ENCODE assay signal across 9 cellular contexts in the genomic region with DNA sequence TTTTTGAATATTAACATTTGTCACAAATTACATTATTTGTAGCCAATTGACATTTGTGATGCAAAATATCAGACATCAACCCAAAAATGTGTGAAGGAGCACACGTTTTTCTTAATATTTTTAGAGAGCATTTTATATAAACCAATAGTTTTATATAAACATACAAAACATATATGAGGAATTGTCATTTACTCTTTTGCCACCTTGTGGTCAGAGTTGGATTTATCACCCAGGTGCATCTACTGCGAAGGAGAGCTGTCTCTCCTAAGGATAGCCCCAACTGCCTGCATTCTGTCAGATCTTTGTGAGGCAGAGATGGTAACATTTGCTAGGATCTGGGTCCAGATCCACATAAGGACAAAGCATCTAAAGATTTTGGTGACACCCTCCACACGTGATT. TPM values are rescaled to one million over a fixed set of nuclear protein-coding genes. Genes with fewer than 3 reads are reported as not detected.
DNase-seq lines count a peak whose midpoint lies in the region; ATAC-seq, FAIRE-seq and TF ChIP-seq lines count a peak whose summit lies in the region.
"Had no signal": no experiment of that assay in that cellular context is flagged by ENCODE, and none has a peak within 500 bp of the region (broad histone marks: within the 10 kb centered on the region; RNA-seq: fewer than 3 reads in every experiment).

No MANE protein-coding gene starts in this region.

- no peaks in the 10 kb centered on the region for H3K9me2 ChIP-seq in DOHH2 (replicated peaks; ENCODE audit: control insufficient read depth, low read length)

- H3K4me3 Mint-ChIP-seq in astrocyte (ENCODE audit: unreplicated experiment): no peak overlapping the region

- H2AFZ ChIP-seq in astrocyte (ENCODE audit: low read depth, low read length): no peak overlapping the region

- no peak overlapping the region for H3K9ac ChIP-seq in astrocyte (ENCODE audit: low read length)

- POLR2A ChIA-PET in AG04450 (lab: Yijun Ruan, JAX): no interaction called here

- CTCF ChIA-PET in AG04450 (lab: Charles Lee): interaction anchor here (0.7 to 1.4 kb wide), 7 partner anchors 21 to 1177 kb away, joined by 3 to 7 read pairs (median 4); no protein-coding TSS in a partner anchor

- no peaks in the 10 kb centered on the region for H3K9me3 ChIP-seq in AG04450 (ENCODE audit: control insufficient read depth, insufficient read depth, low read length)
- no peaks in the 10 kb centered on the region for H3K9me3 ChIP-seq in DOHH2 (ENCODE audit: control insufficient read depth, insufficient read depth, low read length)
- H3K9me3 ChIP-seq in astrocyte (ENCODE audit: insufficient read depth, low read depth, low read length): no peaks in the 10 kb centered on the region
- H3K9me3 ChIP-seq in lower lobe of right lung: no peaks in the 10 kb centered on the region
- no peaks in the 10 kb centered on the region for H3K9me3 ChIP-seq in ascending aorta

- no peak overlapping the region for H3K4me2 ChIP-seq in DOHH2 (ENCODE audit: low read length)
- no peak overlapping the region for H3K4me2 ChIP-seq in astrocyte (ENCODE audit: low read length)

- no peak for FAIRE-seq in astrocyte (lab: Jason Lieb, UNC)

- H3K36me3 ChIP-seq in DOHH2 (ENCODE audit: control insufficient read depth, low read length) (no peaks in the 10 kb centered on the region), astrocyte (ENCODE audit: insufficient read depth, low read length) (no peaks in the 10 kb centered on the region), lower lobe of right lung (no peaks in the 10 kb centered on the region), ascending aorta (no peaks in the 10 kb centered on the region)

- TF ChIP-seq CTCF in AG04450 (IDR thresholded peaks at IDR 0.05; ENCODE audit: low read depth, low read length) (peak; percentile 42), DOHH2 (IDR thresholded peaks at IDR 0.05; ENCODE audit: low read depth, low read length, poor library complexity, severe bottlenecking) (peak; percentile 37), astrocyte (IDR thresholded peaks at IDR 0.05; ENCODE audit: insufficient read depth, low read depth, low read length) (peak; percentile 36), lower lobe of right lung (IDR thresholded peaks at IDR 0.05) (peak; percentile 40), ascending aorta (IDR thresholded peaks at IDR 0.05) (peak in 1 of 3 experiments; percentile 42)

- H4K20me1 ChIP-seq in DOHH2 (ENCODE audit: control insufficient read depth, insufficient read depth, low read depth, low read length) (no peaks in the 10 kb centered on the region), astrocyte (ENCODE audit: insufficient read depth, low read length) (no peaks in the 10 kb centered on the region)

- H3K27ac Mint-ChIP-seq in astrocyte (ENCODE audit: unreplicated experiment): no peak overlapping the region

- no peaks in the 10 kb centered on the region for H3K27me3 Mint-ChIP-seq in astrocyte (ENCODE audit: low read depth, unreplicated experiment)

- no peaks in the 10 kb centered on the region for H3K9me3 Mint-ChIP-seq in astrocyte (ENCODE audit: unreplicated experiment)

- H3F3A ChIP-seq in DOHH2 (ENCODE audit: control insufficient read depth, insufficient read depth): no peaks in the 10 kb centered on the region

- ATAC-seq in lower lobe of right lung: no peak
- ATAC-seq in HG03378 (IDR thresholded peaks at IDR 0.05; ENCODE audit: unreplicated experiment): no peak
- no peak for ATAC-seq in GM18907 (IDR thresholded peaks at IDR 0.05; ENCODE audit: unreplicated experiment)

- H3K4me1 ChIP-seq in DOHH2 (ENCODE audit: control insufficient read depth, low read length) (peaks cover 5% of the 10 kb centered on the region), astrocyte (ENCODE audit: insufficient read depth, low read length) (peaks cover 3% of the 10 kb centered on the region), lower lobe of right lung (peaks cover 20% of the 10 kb centered on the region), ascending aorta (no peaks in the 10 kb centered on the region)

- H3K27me3 ChIP-seq in AG04450 (ENCODE audit: control insufficient read depth, insufficient read depth, low read length): peaks cover 2% of the 10 kb centered on the region
- no peaks in the 10 kb centered on the region for H3K27me3 ChIP-seq in DOHH2 (ENCODE audit: control insufficient read depth, low read length)
- no peaks in the 10 kb centered on the region for H3K27me3 ChIP-seq in astrocyte (ENCODE audit: insufficient read depth, low read length)
- no peaks in the 10 kb centered on the region for H3K27me3 ChIP-seq in lower lobe of right lung (ENCODE audit: low read depth)
- H3K27me3 ChIP-seq in ascending aorta: no peaks in the 10 kb centered on the region

- DNase-seq in AG04450 (ENCODE audit: low read depth, low spot score) (no peak), NCI-H1092 treated with DMSO at 0.1 percent for 48 hours (lab: John Stamatoyannopoulos, UW) (peak; percentile 51), astrocyte (ENCODE audit: low read depth) (no peak), lower lobe of right lung (no peak), ascending aorta (ENCODE audit: low spot score in 2 of 2) (no peak)

- H3K4me3 ChIP-seq in AG04450 (ENCODE audit: low read depth, low read length) (no peak overlapping the region), DOHH2 (ENCODE audit: low read length) (no peak overlapping the region), astrocyte (ENCODE audit: insufficient read depth, low read depth, low read length) (no peak overlapping the region), lower lobe of right lung (no peak overlapping the region), ascending aorta (no peak overlapping the region)

- H3K27ac ChIP-seq in AG04450 (ENCODE audit: low read depth, low read length) (no peak overlapping the region), DOHH2 (ENCODE audit: low read depth, low read length) (no peak overlapping the region), astrocyte (ENCODE audit: low read depth, low read length) (no peak overlapping the region), lower lobe of right lung (no peak overlapping the region), ascending aorta (no peak overlapping the region)

- intact Hi-C loops in lower lobe of right lung (cut with DNase I): no loop called here
- intact Hi-C loops in ascending aorta (cut with DNase I): no loop called here

- no peaks in the 10 kb centered on the region for H3K36me3 Mint-ChIP-seq in astrocyte (ENCODE audit: low read depth, unreplicated experiment)

- H3K79me2 ChIP-seq in DOHH2 (ENCODE audit: control insufficient read depth, low read length) (no peaks in the 10 kb centered on the region; the same call in 1 of the 2 replicates), astrocyte (ENCODE audit: insufficient read depth, low read length) (peaks cover 8% of the 10 kb centered on the region)

- H3K4me1 Mint-ChIP-seq in astrocyte (ENCODE audit: low read depth, unreplicated experiment): no peaks in the 10 kb centered on the region

RNA-seq across cellular contexts. Expression of a gene that starts 2.5 kb away (rescaled TPM):
- polyA plus RNA-seq in AG04450 (2011; rRNA removed): 4.2 and 4.3 TPM in 2 replicates
- 4.9 and 5.3 TPM in 2 replicates for polyA minus RNA-seq in AG04450 (2011; rRNA and poly(A)+ RNA removed)
- total RNA-seq in astrocyte (2.7 and 3.1 TPM in 2 replicates), lower lobe of right lung (3.1 TPM), ascending aorta (not detected)

RNA-seq across cellular contexts. Expression of a gene that starts 45.6 kb away (rescaled TPM):
- 1.9 and 2.2 TPM in 2 replicates for polyA plus RNA-seq in AG04450 (2011; rRNA removed)
- 7.3 and 10.3 TPM in 2 replicates for polyA minus RNA-seq in AG04450 (2011; rRNA and poly(A)+ RNA removed)
- total RNA-seq in astrocyte: 14.4 and 16.7 TPM in 2 replicates
- total RNA-seq in lower lobe of right lung: 12.9 TPM
- total RNA-seq in ascending aorta: 2.0 TPM

RNA-seq across cellular contexts. Expression of a gene that starts 47.6 kb away (rescaled TPM):
- polyA plus RNA-seq in AG04450 (2011; rRNA removed): not detected in 2 replicates
- not detected in 2 replicates for polyA minus RNA-seq in AG04450 (2011; rRNA and poly(A)+ RNA removed)
- total RNA-seq in astrocyte (not detected in 2 replicates), lower lobe of right lung (not detected), ascending aorta (not detected)
- total RNA-seq: temporal lobe had no signal
